ENCODE assay signal across 25 cellular contexts in genomic region chr5:146818790-146819189, GRCh38.
"Had no signal": no experiment of that assay in that cellular context is flagged by ENCODE, and none has a peak within 500 bp of the region (broad histone marks: within the 10 kb centered on the region; RNA-seq: fewer than 3 reads in every experiment).

No MANE protein-coding gene starts in this region.

- H3K36me3 ChIP-seq: cardiac muscle cell, esophagus muscularis mucosa, neutrophil, ovary, tibial artery had no signal

- DNase-seq: activated CD4-positive, alpha-beta memory T cell treated with anti-CD3 and anti-CD28 coated beads, Interleukin-2, amount 10 ng/mL, durations not matched to agents 7 days and 5 days; activated CD4-positive, alpha-beta T cell treated with anti-CD3 and anti-CD28 coated beads for 48 hours; activated CD4-positive, CD25-positive, alpha-beta regulatory T cell; activated effector memory CD4-positive, alpha-beta T cell treated with anti-CD3 and anti-CD28 coated beads, Interleukin-2, amount 50 U/mL, for 16 hours; activated naive CD4-positive, alpha-beta T cell treated with anti-CD3 and anti-CD28 coated beads, Interleukin-2, amount 50 U/mL, for 16 hours; activated naive CD8-positive, alpha-beta T cell treated with anti-CD3 and anti-CD28 coated beads, Interleukin-2, amount 50 U/mL, for 24 hours; body of pancreas; effector CD8-positive, alpha-beta T cell; glutamatergic neuron; hypothalamus; left ventricle myocardium superior; midbrain; ovary; psoas muscle; right cardiac atrium; stimulated activated CD4-positive, alpha-beta T cell treated with anti-CD3 and anti-CD28 coated beads, Interleukin-12 subunit alpha, Interleukin-12 subunit beta, amount 100 ng/mL, for 4 hours; stimulated activated naive CD8-positive, alpha-beta T cell treated with anti-CD3 and anti-CD28 coated beads, Interleukin-15, amount 100 ng/mL, for 72 hours; T1000; tibial artery had no signal

- H3K36me3 Mint-ChIP-seq: stimulated activated effector memory CD8-positive, alpha-beta T cell treated with anti-CD3 and anti-CD28 coated beads, Interleukin-12 subunit alpha, Interleukin-12 subunit beta, amount 100 ng/mL, for 72 hours had no signal

- ATAC-seq: activated naive CD8-positive, alpha-beta T cell treated with anti-CD3 and anti-CD28 coated beads, Interleukin-2, amount 50 U/mL, for 24 hours; body of pancreas; left ventricle myocardium superior; psoas muscle; right cardiac atrium; stimulated activated effector memory CD8-positive, alpha-beta T cell treated with anti-CD3 and anti-CD28 coated beads, Interleukin-12 subunit alpha, Interleukin-12 subunit beta, amount 100 ng/mL, for 72 hours; stimulated activated naive CD8-positive, alpha-beta T cell treated with anti-CD3 and anti-CD28 coated beads, Interleukin-15, amount 100 ng/mL, for 72 hours had no signal

- H3K4me3 ChIP-seq: body of pancreas, cardiac muscle cell, esophagus muscularis mucosa, ovary, psoas muscle, tibial artery had no signal

- H3K9me3 ChIP-seq: body of pancreas, esophagus muscularis mucosa, neutrophil, ovary, psoas muscle, tibial artery had no signal

- H3K27ac ChIP-seq: body of pancreas, cardiac muscle cell, esophagus muscularis mucosa, neutrophil, ovary, psoas muscle, tibial artery had no signal

- H3K27ac Mint-ChIP-seq: activated CD4-positive, alpha-beta memory T cell treated with anti-CD3 and anti-CD28 coated beads, Interleukin-2, amount 10 ng/mL, durations not matched to agents 7 days and 5 days; activated naive CD8-positive, alpha-beta T cell treated with anti-CD3 and anti-CD28 coated beads, Interleukin-2, amount 50 U/mL, for 24 hours; nephron; stimulated activated effector memory CD8-positive, alpha-beta T cell treated with anti-CD3 and anti-CD28 coated beads, Interleukin-12 subunit alpha, Interleukin-12 subunit beta, amount 100 ng/mL, for 72 hours; stimulated activated naive CD8-positive, alpha-beta T cell treated with anti-CD3 and anti-CD28 coated beads, Interleukin-15, amount 100 ng/mL, for 72 hours; T-helper 1 cell treated with Interleukin-12 subunit alpha and Interleukin-12 subunit beta and Interleukin-4 antibody, amounts not matched to agents 30 μg/mL and 1 μg/mL, for 36 hours had no signal

- H3K27me3 Mint-ChIP-seq: activated CD4-positive, alpha-beta memory T cell treated with anti-CD3 and anti-CD28 coated beads, Interleukin-2, amount 10 ng/mL, durations not matched to agents 7 days and 5 days; activated naive CD8-positive, alpha-beta T cell treated with anti-CD3 and anti-CD28 coated beads, Interleukin-2, amount 50 U/mL, for 24 hours; stimulated activated naive CD8-positive, alpha-beta T cell treated with anti-CD3 and anti-CD28 coated beads, Interleukin-15, amount 100 ng/mL, for 72 hours had no signal

- H3K4me1 Mint-ChIP-seq: activated naive CD8-positive, alpha-beta T cell treated with anti-CD3 and anti-CD28 coated beads, Interleukin-2, amount 50 U/mL, for 24 hours; nephron had no signal

- H3K4me3 Mint-ChIP-seq: activated CD4-positive, alpha-beta memory T cell treated with anti-CD3 and anti-CD28 coated beads, Interleukin-2, amount 10 ng/mL, durations not matched to agents 7 days and 5 days; activated naive CD8-positive, alpha-beta T cell treated with anti-CD3 and anti-CD28 coated beads, Interleukin-2, amount 50 U/mL, for 24 hours; nephron; stimulated activated effector memory CD8-positive, alpha-beta T cell treated with anti-CD3 and anti-CD28 coated beads, Interleukin-12 subunit alpha, Interleukin-12 subunit beta, amount 100 ng/mL, for 72 hours; stimulated activated naive CD8-positive, alpha-beta T cell treated with anti-CD3 and anti-CD28 coated beads, Interleukin-15, amount 100 ng/mL, for 72 hours; T-helper 1 cell treated with Interleukin-12 subunit alpha and Interleukin-12 subunit beta and Interleukin-4 antibody, amounts not matched to agents 30 μg/mL and 1 μg/mL, for 36 hours had no signal

- H3K9me3 Mint-ChIP-seq: activated CD4-positive, alpha-beta memory T cell treated with anti-CD3 and anti-CD28 coated beads, Interleukin-2, amount 10 ng/mL, durations not matched to agents 7 days and 5 days; activated naive CD8-positive, alpha-beta T cell treated with anti-CD3 and anti-CD28 coated beads, Interleukin-2, amount 50 U/mL, for 24 hours; nephron; stimulated activated effector memory CD8-positive, alpha-beta T cell treated with anti-CD3 and anti-CD28 coated beads, Interleukin-12 subunit alpha, Interleukin-12 subunit beta, amount 100 ng/mL, for 72 hours; stimulated activated naive CD8-positive, alpha-beta T cell treated with anti-CD3 and anti-CD28 coated beads, Interleukin-15, amount 100 ng/mL, for 72 hours; T-helper 1 cell treated with Interleukin-12 subunit alpha and Interleukin-12 subunit beta and Interleukin-4 antibody, amounts not matched to agents 30 μg/mL and 1 μg/mL, for 36 hours had no signal

- H3K27me3 ChIP-seq: body of pancreas, cardiac muscle cell, esophagus muscularis mucosa, neutrophil, ovary, tibial artery had no signal

- H3K4me1 ChIP-seq: body of pancreas, esophagus muscularis mucosa, psoas muscle had no signal
